21 cellular contexts compared by ENCODE assay signal in genomic region chr9:79862921-79863890, GRCh38.
"Had no signal": no experiment of that assay in that cellular context is flagged by ENCODE, and none has a peak within 500 bp of the region (broad histone marks: within the 10 kb centered on the region; RNA-seq: fewer than 3 reads in every experiment).

No MANE protein-coding gene starts in this region.

- H3K27ac ChIP-seq: SJCRH30 had no signal

- DNase-seq: IMR-90, Karpas-422, KG1, MG63, NCI-H1092, NCI-H1105 treated with DMSO at 0.1 percent for 48 hours, NCI-H1417 treated with DMSO at 0.1 percent for 48 hours, NCI-H146, NCI-H1694 treated with DMSO at 0.1 percent for 48 hours, NCI-H1930, NCI-H2081, NCI-H2107, NCI-H2227 treated with DMSO at 0.1 percent for 48 hours, NCI-H524, NCI-H526 treated with DMSO at 0.1 percent for 48 hours, NCI-H748 treated with DMSO at 0.1 percent for 48 hours, RPMI8226, SHP77 treated with DMSO at 0.1 percent for 48 hours, SJCRH30 had no signal

- H3K4me1 ChIP-seq: SJCRH30 had no signal

- H3K36me3 ChIP-seq: MG63, SJCRH30 had no signal

- H3K9me3 ChIP-seq: MG63, SJCRH30 had no signal

- H3K4me3 ChIP-seq: MG63, SJCRH30 had no signal

- H3K27me3 ChIP-seq: MG63, SJCRH30 had no signal

- ATAC-seq: HepG2, SK-N-SH treated with all-trans-retinoic acid at 6 μM for 48 hours had no signal
